8 cellular contexts compared by ENCODE assay signal in genomic region chr10:110568055-110568735, GRCh38.
DNase-seq lines count a peak whose midpoint lies in the region; ATAC-seq and TF ChIP-seq lines count a peak whose summit lies in the region.

No MANE protein-coding gene starts in this region.

- H3K4me2 ChIP-seq in MM.1S (ENCODE audit: low read depth, low read length): peak overlapping the region; percentile 95

- no peak for TF ChIP-seq CTCF in MM.1S (IDR thresholded peaks at IDR 0.05; ENCODE audit: low read length)

- H3K27ac Mint-ChIP-seq in stimulated activated memory B cell treated with anti-CD40 and anti-IgM and Interleukin-4, amounts not matched to agents 10 μg/mL and 1 μg/mL and 100 μg/mL, for 72 hours: peak overlapping the region; percentile 99

- peaks cover 9% of the 10 kb centered on the region for H3K36me3 Mint-ChIP-seq in stimulated activated memory B cell treated with anti-CD40 and anti-IgM and Interleukin-4, amounts not matched to agents 10 μg/mL and 1 μg/mL and 100 μg/mL, for 72 hours

- no peaks in the 10 kb centered on the region for H3K9me2 ChIP-seq in MM.1S (replicated peaks; ENCODE audit: insufficient read depth, low read length)

- peak; percentile 34 for ATAC-seq in GM18498 (IDR thresholded peaks at IDR 0.05; ENCODE audit: unreplicated experiment)
- peak; percentile 67 for ATAC-seq in stimulated activated memory B cell treated with anti-CD40 and anti-IgM and Interleukin-4, amounts not matched to agents 10 μg/mL and 1 μg/mL and 100 μg/mL, for 72 hours

- H3K4me3 Mint-ChIP-seq in stimulated activated memory B cell treated with anti-CD40 and anti-IgM and Interleukin-4, amounts not matched to agents 10 μg/mL and 1 μg/mL and 100 μg/mL, for 72 hours: peak overlapping the region; percentile 89

- no peaks in the 10 kb centered on the region for H3K27me3 Mint-ChIP-seq in stimulated activated memory B cell treated with anti-CD40 and anti-IgM and Interleukin-4, amounts not matched to agents 10 μg/mL and 1 μg/mL and 100 μg/mL, for 72 hours

- H3K27ac ChIP-seq in MM.1S (ENCODE audit: low read length) (peak overlapping the region; percentile 89), epithelial cell of prostate (peak overlapping the region; percentile 57), muscle layer of duodenum (ENCODE audit: low read length) (peak overlapping the region; percentile 92)

- H3K27me3 ChIP-seq in HAP-1 (ENCODE audit: low read depth) (peaks cover 3% of the 10 kb centered on the region), MM.1S (replicated peaks; ENCODE audit: insufficient read depth, low read length) (no peaks in the 10 kb centered on the region), muscle layer of duodenum (ENCODE audit: low read depth, low read length) (no peaks in the 10 kb centered on the region)

- peaks cover 29% of the 10 kb centered on the region for H3K4me1 ChIP-seq in HAP-1
- peaks cover 33% of the 10 kb centered on the region for H3K4me1 ChIP-seq in MM.1S (ENCODE audit: low read length)
- peaks cover 5 to 34% of the 10 kb centered on the region in 2 donors for H3K4me1 ChIP-seq in muscle layer of duodenum (ENCODE audit: control insufficient read depth in 1 of 2, insufficient read depth in 2 of 2, low read length in 2 of 2)

- peaks cover 58% of the 10 kb centered on the region for H3K79me2 ChIP-seq in MM.1S (ENCODE audit: low read length)

- H3K36me3 ChIP-seq in HAP-1 (replicated peaks): peaks cover 35% of the 10 kb centered on the region
- peaks cover 13% of the 10 kb centered on the region; the same call in 1 of the 2 replicates for H3K36me3 ChIP-seq in MM.1S (replicated peaks; ENCODE audit: insufficient read depth, low read length)
- H3K36me3 ChIP-seq in muscle layer of duodenum (ENCODE audit: control insufficient read depth in 1 of 2, insufficient read depth in 2 of 2, low read length in 2 of 2): peaks cover 0 to 3% of the 10 kb centered on the region in 2 donors

- peak overlapping the region; percentile 96 for H2AFZ ChIP-seq in MM.1S (ENCODE audit: low read length)

- H3F3A ChIP-seq in MM.1S (ENCODE audit: insufficient read depth, low read length): peaks cover 7% of the 10 kb centered on the region; the same call in 1 of the 2 replicates

- peak overlapping the region; percentile 98 for H3K4me3 ChIP-seq in HAP-1
- H3K4me3 ChIP-seq in MM.1S (ENCODE audit: low read length): peak overlapping the region; percentile 95
- peak overlapping the region; percentile 89 to 98 for H3K4me3 ChIP-seq in muscle layer of duodenum (ENCODE audit: low read depth in 1 of 2, low read length in 2 of 2)

- H3K4me1 Mint-ChIP-seq in stimulated activated memory B cell treated with anti-CD40 and anti-IgM and Interleukin-4, amounts not matched to agents 10 μg/mL and 1 μg/mL and 100 μg/mL, for 72 hours: peaks cover 20% of the 10 kb centered on the region

- in situ Hi-C loops in HAP-1 (cut with MboI; ENCODE audit: low sequenced_read_pairs): loop anchor here (25.0 kb wide), 1 partner anchor 431 kb away; no protein-coding TSS in a partner anchor

- H3K9me3 Mint-ChIP-seq in stimulated activated memory B cell treated with anti-CD40 and anti-IgM and Interleukin-4, amounts not matched to agents 10 μg/mL and 1 μg/mL and 100 μg/mL, for 72 hours: no peaks in the 10 kb centered on the region

- peak overlapping the region; percentile 96 for H3K9ac ChIP-seq in MM.1S (ENCODE audit: low read length)

- H4K20me1 ChIP-seq in MM.1S (ENCODE audit: insufficient read depth, low read length): peaks cover 22% of the 10 kb centered on the region

- DNase-seq in HAP-1 (ENCODE audit: low spot score in 2 of 2) (peak; percentile 17 to 62), MM.1S (peak; percentile 58), epithelial cell of prostate (ENCODE audit: low read depth, low spot score) (no peak), COLO829 (ENCODE audit: low spot score) (no peak)
- peak in 2 of 3 experiments; percentile 39 to 45 for DNase-seq in activated CD8-positive, alpha-beta memory T cell treated with anti-CD3 and anti-CD28 coated beads for 48 hours (ENCODE audit: low read depth in 2 of 3, low spot score in 2 of 3)

- H3K9me3 ChIP-seq in HAP-1 (no peaks in the 10 kb centered on the region), MM.1S (replicated peaks; ENCODE audit: insufficient read depth, low read length) (no peaks in the 10 kb centered on the region), muscle layer of duodenum (ENCODE audit: control insufficient read depth in 1 of 2, low read length in 2 of 2) (no peaks in the 10 kb centered on the region)

Comparison
In these comparisons a context has a peak if more than half of its experiments do, and no peak if none do; other contexts are left out.
1. DNase-seq: peak in HAP-1 (2 of 2), MM.1S (single experiment) and activated CD8-positive, alpha-beta memory T cell treated with anti-CD3 and anti-CD28 coated beads for 48 hours (2 of 3); none in epithelial cell of prostate (single experiment) and COLO829 (single experiment).
2. Peak in every context shown above with its lines, with median percentiles within 50 percentile points of each other: H3K4me3 ChIP-seq and H3K27ac ChIP-seq.